In genomic region chr12:123059501-123059900, GRCh38 we compare ENCODE assay signal across 14 cellular contexts.
DNase-seq lines count a peak whose midpoint lies in the region; ATAC-seq and TF ChIP-seq lines count a peak whose summit lies in the region.
"Had no signal": no experiment of that assay in that cellular context is flagged by ENCODE, and none has a peak within 500 bp of the region (broad histone marks: within the 10 kb centered on the region; RNA-seq: fewer than 3 reads in every experiment).

No MANE protein-coding gene starts in this region.

- TF ChIP-seq POLR2A in ovary (IDR thresholded peaks at IDR 0.05) (no peak), GM18505 (IDR thresholded peaks at IDR 0.05; ENCODE audit: borderline replicate concordance, extremely low read depth, insufficient read depth, insufficient read length) (no peak)

- WGBS in ovary, 3 donors: 35 to 48% (median 44%) methylated on average over 1 of the region's 1 CpG

- H3K27ac Mint-ChIP-seq in chondrocyte (ENCODE audit: unreplicated experiment): no peak overlapping the region
- H3K27ac Mint-ChIP-seq: activated CD4-positive, alpha-beta T cell treated with anti-CD3 and anti-CD28 coated beads, Interleukin-2, amount 10 ng/mL, durations not matched to agents 24 days and 14 days; CD14-positive monocyte; HFFc6; stimulated activated effector memory CD8-positive, alpha-beta T cell treated with anti-CD3 and anti-CD28 coated beads, Interleukin-12 subunit alpha, Interleukin-12 subunit beta, amount 100 ng/mL, for 72 hours had no signal

- H3K9me3 Mint-ChIP-seq in chondrocyte (ENCODE audit: low read depth): no peaks in the 10 kb centered on the region
- H3K9me3 Mint-ChIP-seq: activated CD4-positive, alpha-beta T cell treated with anti-CD3 and anti-CD28 coated beads, Interleukin-2, amount 10 ng/mL, durations not matched to agents 24 days and 14 days; HFFc6; stimulated activated effector memory CD8-positive, alpha-beta T cell treated with anti-CD3 and anti-CD28 coated beads, Interleukin-12 subunit alpha, Interleukin-12 subunit beta, amount 100 ng/mL, for 72 hours had no signal

- intact Hi-C loops in ovary (cut with DNase I): loop anchor here in 1 of 4 donors (5.0 kb wide), 1 partner anchor 88 kb away; no protein-coding TSS in a partner anchor

- H3K4me3 Mint-ChIP-seq in chondrocyte (ENCODE audit: unreplicated experiment): no peak overlapping the region
- H3K4me3 Mint-ChIP-seq: activated CD4-positive, alpha-beta T cell treated with anti-CD3 and anti-CD28 coated beads, Interleukin-2, amount 10 ng/mL, durations not matched to agents 24 days and 14 days; CD14-positive monocyte; HFFc6; stimulated activated effector memory CD8-positive, alpha-beta T cell treated with anti-CD3 and anti-CD28 coated beads, Interleukin-12 subunit alpha, Interleukin-12 subunit beta, amount 100 ng/mL, for 72 hours had no signal

- peaks cover 54 to 75% (median 72%) of the 10 kb centered on the region in 10 experiments for H3K4me1 ChIP-seq in BLaER1 treated with 17β-estradiol and CSF1 and Interleukin-3, amounts not matched to agents 10 nM and 100 nM
- H3K4me1 ChIP-seq in ovary (ENCODE audit: insufficient read depth): peaks cover 54% of the 10 kb centered on the region

- H3K27me3 Mint-ChIP-seq in chondrocyte (ENCODE audit: low read depth): no peaks in the 10 kb centered on the region
- H3K27me3 Mint-ChIP-seq: activated CD4-positive, alpha-beta T cell treated with anti-CD3 and anti-CD28 coated beads, Interleukin-2, amount 10 ng/mL, durations not matched to agents 24 days and 14 days had no signal

- no peaks in the 10 kb centered on the region for H3K27me3 ChIP-seq in BLaER1 treated with 17β-estradiol and CSF1 and Interleukin-3, amounts not matched to agents 10 nM and 100 nM
- H3K27me3 ChIP-seq in ovary: no peaks in the 10 kb centered on the region

- H3K27ac ChIP-seq in BLaER1 treated with 17β-estradiol and CSF1 and Interleukin-3, amounts not matched to agents 10 nM and 100 nM: no peak overlapping the region; a peak in 1 of 22 replicates
- H3K27ac ChIP-seq in KOPT-K1 (ENCODE audit: low read depth, low read length, poor library complexity, severe bottlenecking) (peak overlapping the region; percentile 32), ovary (peak overlapping the region; percentile 8 to 80)

- no peaks in the 10 kb centered on the region for H3K9me3 ChIP-seq in BLaER1 treated with 17β-estradiol and CSF1 and Interleukin-3, amounts not matched to agents 10 nM and 100 nM (replicated peaks in 1 of 11)
- no peaks in the 10 kb centered on the region for H3K9me3 ChIP-seq in KOPT-K1 (ENCODE audit: insufficient read depth, low read length, poor library complexity, severe bottlenecking)
- H3K9me3 ChIP-seq in ovary: no peaks in the 10 kb centered on the region

- H3K9ac ChIP-seq in BLaER1 treated with 17β-estradiol and CSF1 and Interleukin-3, amounts not matched to agents 10 nM and 100 nM: no peak overlapping the region

- peaks cover 0 to 84% (median 0%) of the 10 kb centered on the region in 11 experiments; a peak in 9 of 22 replicates for H4K20me1 ChIP-seq in BLaER1 treated with 17β-estradiol and CSF1 and Interleukin-3, amounts not matched to agents 10 nM and 100 nM

- no peak for TF ChIP-seq CTCF in chondrocyte (IDR thresholded peaks at IDR 0.05)
- TF ChIP-seq CTCF in ovary (IDR thresholded peaks at IDR 0.05): no peak

- peaks cover 0 to 8% (median 0%) of the 10 kb centered on the region in 11 experiments; a peak in 2 of 22 replicates for H3K36me3 ChIP-seq in BLaER1 treated with 17β-estradiol and CSF1 and Interleukin-3, amounts not matched to agents 10 nM and 100 nM
- H3K36me3 ChIP-seq in KOPT-K1 (ENCODE audit: insufficient read depth, low read length): no peaks in the 10 kb centered on the region; the same call in 1 of the 2 replicates
- no peaks in the 10 kb centered on the region for H3K36me3 ChIP-seq in ovary

- no peak overlapping the region for H3K4me3 ChIP-seq in BLaER1 treated with 17β-estradiol and CSF1 and Interleukin-3, amounts not matched to agents 10 nM and 100 nM
- H3K4me3 ChIP-seq in ovary: no peak overlapping the region

- DNase-seq in chondrocyte (ENCODE audit: low spot score): peak; percentile 11
- DNase-seq in ovary: no peak
- DNase-seq in cortex of kidney (lab: John Stamatoyannopoulos, UW): no peak
- DNase-seq: activated CD4-positive, alpha-beta T cell treated with anti-CD3 and anti-CD28 coated beads, Interleukin-2, amount 10 ng/mL, durations not matched to agents 24 days and 14 days; HFFc6; NCI-H1436 treated with DMSO at 0.1 percent for 48 hours; PC-3; T-helper 2 cell had no signal

- H3K4me1 Mint-ChIP-seq in chondrocyte (ENCODE audit: low read depth): peaks cover 18% of the 10 kb centered on the region

- no peaks in the 10 kb centered on the region for H3K36me3 Mint-ChIP-seq in chondrocyte (ENCODE audit: low read depth)
- H3K36me3 Mint-ChIP-seq: CD14-positive monocyte; stimulated activated effector memory CD8-positive, alpha-beta T cell treated with anti-CD3 and anti-CD28 coated beads, Interleukin-12 subunit alpha, Interleukin-12 subunit beta, amount 100 ng/mL, for 72 hours had no signal

- TF ChIP-seq EP300 in ovary (IDR thresholded peaks at IDR 0.05): no peak

- no peak for ATAC-seq in GM18505 (IDR thresholded peaks at IDR 0.05; ENCODE audit: unreplicated experiment)
- ATAC-seq in HG03045 (IDR thresholded peaks at IDR 0.05; ENCODE audit: unreplicated experiment): no peak
- ATAC-seq: PC-3; stimulated activated effector memory CD8-positive, alpha-beta T cell treated with anti-CD3 and anti-CD28 coated beads, Interleukin-12 subunit alpha, Interleukin-12 subunit beta, amount 100 ng/mL, for 72 hours had no signal

- H3K4me2 ChIP-seq in BLaER1 treated with 17β-estradiol and CSF1 and Interleukin-3, amounts not matched to agents 10 nM and 100 nM: peak overlapping the region in 10 of 11 experiments; percentile 3 to 77 (median 48); a peak in 15 of 22 replicates

Comparison
In these comparisons a context has a peak if more than half of its experiments do, and no peak if none do; other contexts are left out.
1. H3K27ac ChIP-seq: peak in KOPT-K1 (single experiment) and ovary (2 of 2); none in BLaER1 treated with 17β-estradiol and CSF1 and Interleukin-3, amounts not matched to agents 10 nM and 100 nM (0 of 11).